In genomic region chr1:21937372-21938121, GRCh38 we compare ENCODE assay signal across 8 cellular contexts. TPM values are rescaled to one million over a fixed set of nuclear protein-coding genes. Genes with fewer than 3 reads are reported as not detected.
DNase-seq lines count a peak whose midpoint lies in the region; ATAC-seq lines count a peak whose summit lies in the region.

No MANE protein-coding gene starts in this region.

- peak overlapping the region; percentile 83 to 92 for H3K4me3 Mint-ChIP-seq in effector memory CD8-positive, alpha-beta T cell

- peaks cover 33 to 49% of the 10 kb centered on the region in 2 donors for H3K27me3 Mint-ChIP-seq in effector memory CD8-positive, alpha-beta T cell

- DNase-seq in D341Med (ENCODE audit: low spot score) (peak; percentile 97), NCI-H510A treated with DMSO at 0.1 percent for 48 hours (lab: John Stamatoyannopoulos, UW) (peak; percentile 50), lung microvascular endothelial cell (ENCODE audit: low read depth in 2 of 2) (peak; percentile 90 to 94)
- peak; percentile 23 to 44 (median 35) for DNase-seq in activated CD8-positive, alpha-beta memory T cell treated with anti-CD3 and anti-CD28 coated beads for 48 hours (ENCODE audit: low read depth in 2 of 3, low spot score in 2 of 3)
- DNase-seq in effector memory CD8-positive, alpha-beta T cell = peak; percentile 30 to 48 (median 38)
- DNase-seq in stimulated activated CD4-positive, alpha-beta T cell treated with anti-CD3 and anti-CD28 coated beads, Interleukin-4, amount 100 ng/mL, for 4 hours = peak; percentile 50 to 75
- no peak for DNase-seq in NK-92 treated with Interleukin-12 subunit alpha and Interleukin-12 subunit beta, amount 100 ng/mL, for 24 hours (lab: John Stamatoyannopoulos, UW)

- H3K27ac Mint-ChIP-seq in effector memory CD8-positive, alpha-beta T cell = peak overlapping the region in 1 of 2 donors; percentile 69

- H3K4me1 Mint-ChIP-seq in effector memory CD8-positive, alpha-beta T cell (ENCODE audit: low read depth in 2 of 2) = peaks cover 6 to 8% of the 10 kb centered on the region in 2 donors

- no peaks in the 10 kb centered on the region for H3K9me3 Mint-ChIP-seq in effector memory CD8-positive, alpha-beta T cell

- H3K36me3 Mint-ChIP-seq in effector memory CD8-positive, alpha-beta T cell (ENCODE audit: insufficient read depth) = no peaks in the 10 kb centered on the region

- peak; percentile 53 for ATAC-seq in HG02642 (IDR thresholded peaks at IDR 0.05; ENCODE audit: poor library complexity, unreplicated experiment)
- ATAC-seq in effector memory CD8-positive, alpha-beta T cell (replicated peaks) = peak; percentile 90

RNA-seq across cellular contexts. Expression of gene HSPG2, which starts 0.4 kb away (rescaled TPM):
- 250 and 367 TPM in 2 replicates for total RNA-seq in lung microvascular endothelial cell

RNA-seq across cellular contexts. Expression of gene CELA3B, which starts 39.3 kb away (rescaled TPM):
- under 0.01 TPM in 1 of 2 replicates, not detected in the other for total RNA-seq in lung microvascular endothelial cell
